Comparison of ENCODE assay signal across 20 cellular contexts in genomic region chr3:84943379-84943778, GRCh38. TPM values are rescaled to one million over a fixed set of nuclear protein-coding genes. Genes with fewer than 3 reads are reported as not detected.
DNase-seq lines count a peak whose midpoint lies in the region; ATAC-seq and TF ChIP-seq lines count a peak whose summit lies in the region.
"Had no signal": no experiment of that assay in that cellular context is flagged by ENCODE, and none has a peak within 500 bp of the region (broad histone marks: within the 10 kb centered on the region; RNA-seq: fewer than 3 reads in every experiment).

No MANE protein-coding gene starts in this region.

- no peak for ATAC-seq in psoas muscle
- ATAC-seq: heart left ventricle, lower lobe of right lung, T-helper 17 cell had no signal

- no peak for TF ChIP-seq POLR2A in stomach (IDR thresholded peaks at IDR 0.05)

- H4K20me1 ChIP-seq in OCI-LY1 (ENCODE audit: insufficient read depth, low read length), result no peaks in the 10 kb centered on the region

- DNase-seq in dorsolateral prefrontal cortex (no peak), psoas muscle (no peak), stomach (no peak), AG20443 (ENCODE audit: low spot score) (no peak), NCI-H1417 treated with DMSO at 0.1 percent for 48 hours (lab: John Stamatoyannopoulos, UW) (no peak)
- DNase-seq: activated B cell treated with CpG ODN at 0.5 μM for 24 hours; activated CD4-positive, alpha-beta memory T cell treated with anti-CD3 and anti-CD28 coated beads, Interleukin-2, amount 10 ng/mL, durations not matched to agents 7 days and 5 days; activated naive CD4-positive, alpha-beta T cell treated with anti-CD3 and anti-CD28 coated beads for 36 hours; aorta; heart left ventricle; IMR-90; lower lobe of right lung; MV-4-11; NCI-H2029; SIG-M5; stimulated activated CD4-positive, alpha-beta T cell treated with anti-CD3 and anti-CD28 coated beads, Interleukin-2, amount 100 ng/mL, for 24 hours; T-helper 17 cell; trophoblast cell had no signal

- H3K9me2 ChIP-seq in OCI-LY1 (ENCODE audit: low read depth, low read length), result no peaks in the 10 kb centered on the region

- H3K27ac ChIP-seq in OCI-LY1 (ENCODE audit: low read depth, low read length, poor library complexity, severe bottlenecking) (no peak overlapping the region), dorsolateral prefrontal cortex (no peak overlapping the region), psoas muscle (no peak overlapping the region), stomach (no peak overlapping the region)
- H3K27ac ChIP-seq: heart left ventricle, lower lobe of right lung had no signal

- no peak overlapping the region for H3K4me2 ChIP-seq in OCI-LY1 (ENCODE audit: low read length)

- H3K36me3 ChIP-seq in OCI-LY1 (ENCODE audit: insufficient read depth, low read length) (no peaks in the 10 kb centered on the region), psoas muscle (ENCODE audit: insufficient read depth in 1 of 2, low read depth in 1 of 2) (no peaks in the 10 kb centered on the region), stomach (no peaks in the 10 kb centered on the region)
- H3K36me3 ChIP-seq: heart left ventricle, lower lobe of right lung had no signal

- TF ChIP-seq EP300 in stomach (IDR thresholded peaks at IDR 0.05), result no peak

- H3K27me3 ChIP-seq in OCI-LY1 (ENCODE audit: insufficient read depth, low read length) (no peaks in the 10 kb centered on the region), dorsolateral prefrontal cortex (no peaks in the 10 kb centered on the region), psoas muscle (ENCODE audit: insufficient read depth in 3 of 3, low read length in 2 of 3) (no peaks in the 10 kb centered on the region), stomach (no peaks in the 10 kb centered on the region)
- H3K27me3 ChIP-seq: heart left ventricle had no signal

- H2AFZ ChIP-seq in OCI-LY1 (ENCODE audit: low read length), result no peak overlapping the region

- H3K4me3 ChIP-seq in OCI-LY1 (ENCODE audit: low read depth, low read length, poor library complexity, severe bottlenecking), result no peak overlapping the region
- H3K4me3 ChIP-seq in dorsolateral prefrontal cortex, result no peak overlapping the region
- H3K4me3 ChIP-seq in psoas muscle, result no peak overlapping the region
- no peak overlapping the region for H3K4me3 ChIP-seq in stomach
- H3K4me3 ChIP-seq: heart left ventricle, lower lobe of right lung had no signal

- TF ChIP-seq CTCF in GM12873 (IDR thresholded peaks at IDR 0.05; ENCODE audit: insufficient read depth, low read depth, low read length, missing control alignments) (peak; percentile 23), OCI-LY1 (IDR thresholded peaks at IDR 0.05; ENCODE audit: low read length) (0 out of 2 replicates have a peak, but pooled peaks have one; percentile 11), dorsolateral prefrontal cortex (IDR thresholded peaks at IDR 0.05 in 54 of 56, conservative IDR thresholded peaks at IDR 0.05 in 2 of 56; ENCODE audit: low read depth in 1 of 56, partially characterized antibody in 56 of 56) (peak in 52 of 56 donors; percentile 17 to 67 (median 47)), psoas muscle (IDR thresholded peaks at IDR 0.05) (peak; percentile 20), stomach (IDR thresholded peaks at IDR 0.05) (peak in 1 of 7 experiments; percentile 8)

- no peak overlapping the region for H3K9ac ChIP-seq in OCI-LY1 (ENCODE audit: low read length)

- WGBS in psoas muscle, 3 donors, result 63 to 73% (median 64%) methylated on average over 4 of the region's 4 CpGs
- 62 to 78% (median 69%) methylated on average over 4 of the region's 4 CpGs for WGBS in stomach, 5 donors

- intact Hi-C loops in dorsolateral prefrontal cortex (cut with DNase I), result no loop called here
- intact Hi-C loops in psoas muscle (cut with DNase I), result no loop called here
- intact Hi-C loops in stomach (cut with DNase I; ENCODE audit: low total_unique reads), result no loop called here

- H3K4me1 ChIP-seq in OCI-LY1 (ENCODE audit: insufficient read depth, low read length, severe bottlenecking) (no peaks in the 10 kb centered on the region), psoas muscle (no peaks in the 10 kb centered on the region), stomach (no peaks in the 10 kb centered on the region)
- H3K4me1 ChIP-seq: heart left ventricle, lower lobe of right lung had no signal

- H3K79me2 ChIP-seq in OCI-LY1 (ENCODE audit: insufficient read depth, low read length), result no peaks in the 10 kb centered on the region

- H3F3A ChIP-seq in OCI-LY1 (ENCODE audit: insufficient read depth, low read length), result no peaks in the 10 kb centered on the region

- H3K9me3 ChIP-seq in OCI-LY1 (ENCODE audit: low read length) (no peaks in the 10 kb centered on the region), psoas muscle (no peaks in the 10 kb centered on the region), stomach (no peaks in the 10 kb centered on the region)
- H3K9me3 ChIP-seq: heart left ventricle, lower lobe of right lung had no signal

RNA-seq across cellular contexts. Expression of gene CADM2, which starts 15.4 kb away (rescaled TPM):
- total RNA-seq in dorsolateral prefrontal cortex (100 to 1,000 TPM; 182 to 362 (median 287) TPM), psoas muscle (10 to 100 TPM in 1 of 4 donors, 1 to 10 TPM in 3; 5.1 to 15.7 (median 5.8) TPM), stomach (1 to 10 TPM in 3 of 5 donors, under 1 TPM in 1, not detected in 1; 0.29 to 8.1 (median 3.5) TPM)
- polyA plus RNA-seq in psoas muscle (1 to 10 TPM; 3.6 to 9.9 (median 6.5) TPM), stomach (1 to 10 TPM in 2 of 3 donors, under 1 TPM in 1; 0.80 to 4.3 (median 2.0) TPM)
- total RNA-seq: activated B cell treated with CpG ODN at 0.5 μM for 24 hours; activated CD4-positive, alpha-beta memory T cell treated with anti-CD3 and anti-CD28 coated beads, Interleukin-2, amount 10 ng/mL, durations not matched to agents 7 days and 5 days; activated naive CD4-positive, alpha-beta T cell treated with anti-CD3 and anti-CD28 coated beads for 36 hours; IMR-90 had no signal
- polyA plus RNA-seq: aorta, IMR-90 had no signal

Comparison
In these comparisons a context has a peak if more than half of its experiments do, and no peak if none do; other contexts are left out.
1. RNA of gene CADM2, which starts 15.4 kb away (total RNA-seq): 182 to 362 TPM in dorsolateral prefrontal cortex; 5.1 to 15.7 TPM in psoas muscle and 0.29 to 8.1 TPM in stomach; every median in the first group is over 10 times any median in the second.